1 cellular context compared by ENCODE assay signal in genomic region chr4:128553665-128554515, GRCh38.
TF ChIP-seq lines count a peak whose summit lies in the region.

No MANE protein-coding gene starts in this region.

TF ChIP-seq in IMR-90, 13 proteins besides CTCF, POLR2A, EP300 and RAD21 (continued from another document):
- TF ChIP-seq, protein P1, sequence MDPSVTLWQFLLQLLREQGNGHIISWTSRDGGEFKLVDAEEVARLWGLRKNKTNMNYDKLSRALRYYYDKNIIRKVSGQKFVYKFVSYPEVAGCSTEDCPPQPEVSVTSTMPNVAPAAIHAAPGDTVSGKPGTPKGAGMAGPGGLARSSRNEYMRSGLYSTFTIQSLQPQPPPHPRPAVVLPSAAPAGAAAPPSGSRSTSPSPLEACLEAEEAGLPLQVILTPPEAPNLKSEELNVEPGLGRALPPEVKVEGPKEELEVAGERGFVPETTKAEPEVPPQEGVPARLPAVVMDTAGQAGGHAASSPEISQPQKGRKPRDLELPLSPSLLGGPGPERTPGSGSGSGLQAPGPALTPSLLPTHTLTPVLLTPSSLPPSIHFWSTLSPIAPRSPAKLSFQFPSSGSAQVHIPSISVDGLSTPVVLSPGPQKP (IDR thresholded peaks at IDR 0.05; ENCODE audit: borderline replicate concordance, low read depth, low read length), result no peak
- TF ChIP-seq CHD1 (IDR thresholded peaks at IDR 0.05; ENCODE audit: low read depth, low read length) (no peak), RCOR1 (IDR thresholded peaks at IDR 0.05; ENCODE audit: insufficient replicate concordance, low read length) (no peak), BHLHE40 (IDR thresholded peaks at IDR 0.05; ENCODE audit: low read depth, low read length) (no peak)
